ENCODE assay signal across 26 cellular contexts in the genomic region with DNA sequence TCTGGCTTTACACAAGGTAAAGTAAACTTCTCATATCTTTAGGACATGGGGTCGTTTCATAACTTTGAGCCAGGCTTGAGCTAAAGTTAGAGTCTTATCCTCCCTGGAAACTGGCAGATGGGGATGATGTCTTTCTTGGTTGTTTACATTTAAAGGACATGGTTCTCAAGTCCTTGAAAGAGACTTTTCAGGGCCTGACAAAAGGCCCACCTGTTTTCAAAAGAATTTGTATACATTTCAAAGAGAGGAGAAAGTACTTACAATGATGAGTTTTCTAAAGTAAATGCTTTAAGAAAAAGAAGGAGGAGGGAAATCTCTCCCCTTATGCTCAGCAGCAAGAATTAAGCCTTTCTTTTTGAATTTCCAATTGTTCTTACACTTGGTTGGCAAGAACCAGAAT. TPM values are rescaled to one million over a fixed set of nuclear protein-coding genes. Genes with fewer than 3 reads are reported as not detected.
DNase-seq lines count a peak whose midpoint lies in the region; ATAC-seq lines count a peak whose summit lies in the region.
"Had no signal": no experiment of that assay in that cellular context is flagged by ENCODE, and none has a peak within 500 bp of the region (broad histone marks: within the 10 kb centered on the region; RNA-seq: fewer than 3 reads in every experiment).

No MANE protein-coding gene starts in this region.

- H3K4me1 ChIP-seq in HUES48 (ENCODE audit: control insufficient read depth, insufficient read depth, low read length): peaks cover 34% of the 10 kb centered on the region
- H3K4me1 ChIP-seq in SJCRH30: peaks cover 4% of the 10 kb centered on the region; the same call in 1 of the 2 replicates
- H3K4me1 ChIP-seq in iPS-18a (ENCODE audit: control insufficient read depth, low read depth, low read length): peaks cover 19% of the 10 kb centered on the region
- H3K4me1 ChIP-seq: BLaER1 treated with 17β-estradiol and CSF1 and Interleukin-3, amounts not matched to agents 10 nM and 100 nM had no signal

- H3K36me3 ChIP-seq in HUES48 (ENCODE audit: control insufficient read depth, insufficient read depth, low read length) (no peaks in the 10 kb centered on the region), SJCRH30 (no peaks in the 10 kb centered on the region), iPS-18a (ENCODE audit: control insufficient read depth, low read depth, low read length) (no peaks in the 10 kb centered on the region)
- H3K36me3 ChIP-seq: BLaER1 treated with 17β-estradiol and CSF1 and Interleukin-3, amounts not matched to agents 10 nM and 100 nM had no signal

- H3K4me3 ChIP-seq in HUES48 (ENCODE audit: low read depth, low read length): peak overlapping the region; percentile 33
- no peak overlapping the region for H3K4me3 ChIP-seq in SJCRH30
- H3K4me3 ChIP-seq in iPS-18a (ENCODE audit: low read length): peak overlapping the region; percentile 17
- H3K4me3 ChIP-seq: BLaER1 treated with 17β-estradiol and CSF1 and Interleukin-3, amounts not matched to agents 10 nM and 100 nM had no signal

- H3K9ac ChIP-seq in HUES48 (ENCODE audit: low read depth, low read length): no peak overlapping the region
- H3K9ac ChIP-seq in iPS-18a (ENCODE audit: low read length): no peak overlapping the region
- H3K9ac ChIP-seq: BLaER1 treated with 17β-estradiol and CSF1 and Interleukin-3, amounts not matched to agents 10 nM and 100 nM; KMS-11 had no signal

- no peak for ATAC-seq in HG02798 (IDR thresholded peaks at IDR 0.05; ENCODE audit: poor library complexity, unreplicated experiment)
- ATAC-seq: PC-3 had no signal

- H3K9me3 ChIP-seq in HUES48 (ENCODE audit: control insufficient read depth, insufficient read depth, low read length) (no peaks in the 10 kb centered on the region), SJCRH30 (replicated peaks) (no peaks in the 10 kb centered on the region), iPS-18a (ENCODE audit: control insufficient read depth, low read depth, low read length) (no peaks in the 10 kb centered on the region)
- H3K9me3 ChIP-seq: BLaER1 treated with 17β-estradiol and CSF1 and Interleukin-3, amounts not matched to agents 10 nM and 100 nM had no signal

- H3K27me3 ChIP-seq in HUES48 (ENCODE audit: control insufficient read depth, insufficient read depth, low read length) (no peaks in the 10 kb centered on the region), SJCRH30 (no peaks in the 10 kb centered on the region), iPS-18a (ENCODE audit: control insufficient read depth, insufficient read depth, low read length) (no peaks in the 10 kb centered on the region)
- H3K27me3 ChIP-seq: BLaER1 treated with 17β-estradiol and CSF1 and Interleukin-3, amounts not matched to agents 10 nM and 100 nM had no signal

- peak overlapping the region; percentile 51 for H3K27ac ChIP-seq in HUES48 (ENCODE audit: low read depth, low read length)
- no peak overlapping the region; the same call in 1 of the 2 replicates for H3K27ac ChIP-seq in SJCRH30
- H3K27ac ChIP-seq in iPS-18a (ENCODE audit: low read length): no peak overlapping the region
- H3K27ac ChIP-seq: BLaER1 treated with 17β-estradiol and CSF1 and Interleukin-3, amounts not matched to agents 10 nM and 100 nM; KMS-11 had no signal

- DNase-seq in ELF-1 (ENCODE audit: low read depth, low spot score): peak; percentile 10
- DNase-seq in SJCRH30: peak; percentile 17 to 46
- DNase-seq in Kasumi-1 (lab: John Stamatoyannopoulos, UW): no peak
- DNase-seq in CD1c-positive myeloid dendritic cell (ENCODE audit: extremely low spot score): no peak
- no peak for DNase-seq in activated CD4-positive, alpha-beta T cell treated with anti-CD3 and anti-CD28 coated beads, Interleukin-2, amount 50 U/mL, for 1 hour
- DNase-seq: AML-193; CD4-positive, alpha-beta memory T cell; COR-L47; DMS79 treated with DMSO at 0.1 percent for 48 hours; H7; NCI-H1092; NCI-H1417 treated with DMSO at 0.1 percent for 48 hours; NCI-H1694 treated with DMSO at 0.1 percent for 48 hours; NCI-H2081; NCI-H2171 treated with DMSO at 0.1 percent for 48 hours; NCI-H748 treated with DMSO at 0.1 percent for 48 hours; PC-3; Right ventricle myocardium superior; T-helper 1 cell had no signal

RNA-seq across cellular contexts. Expression of a gene that starts 45.7 kb away (rescaled TPM):
- total RNA-seq in SJCRH30 (2014; rRNA removed; shearing (Covaris generic)): not detected in 2 replicates
- total RNA-seq: CD4-positive, alpha-beta memory T cell; H7; PC-3; RPMI7951; SK-MEL-5 had no signal

Comparison
In these comparisons a context has a peak if more than half of its experiments do, and no peak if none do; other contexts are left out.
1. DNase-seq: peak in ELF-1 (single experiment) and SJCRH30 (2 of 2); none in Kasumi-1 (0 of 2), CD1c-positive myeloid dendritic cell (single experiment) and activated CD4-positive, alpha-beta T cell treated with anti-CD3 and anti-CD28 coated beads, Interleukin-2, amount 50 U/mL, for 1 hour (single experiment).